ENCODE assay signal across 13 cellular contexts in the genomic region with DNA sequence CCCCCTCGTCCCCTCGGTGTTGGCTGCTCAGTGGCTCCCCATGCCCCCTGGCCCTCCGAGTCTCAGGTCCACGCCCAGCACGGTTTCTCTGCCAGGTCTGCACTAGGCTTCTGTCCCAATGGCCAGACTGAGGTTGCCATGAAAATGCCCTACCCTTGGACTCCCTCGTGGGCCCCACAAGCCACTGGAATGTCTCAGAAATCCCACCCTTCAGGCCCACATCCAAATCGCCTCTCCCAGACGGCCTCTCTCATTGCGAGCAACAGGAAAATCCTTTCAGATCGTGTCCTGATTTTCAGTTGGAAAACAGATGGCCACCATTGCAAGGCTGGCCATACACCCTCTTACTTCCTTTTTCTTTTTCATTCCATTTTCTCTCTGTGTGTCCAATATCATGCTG.
DNase-seq lines count a peak whose midpoint lies in the region; ATAC-seq and TF ChIP-seq lines count a peak whose summit lies in the region.
"Had no signal": no experiment of that assay in that cellular context is flagged by ENCODE, and none has a peak within 500 bp of the region (broad histone marks: within the 10 kb centered on the region; RNA-seq: fewer than 3 reads in every experiment).

No MANE protein-coding gene starts in this region.

- peak overlapping the region; percentile 38; the same call in 1 of the 2 replicates for H3K27ac ChIP-seq in HCT116 (ENCODE audit: low read depth, low read length)
- H3K27ac ChIP-seq in left lung: peak overlapping the region; percentile 42 to 66

- H3K27ac Mint-ChIP-seq in stimulated activated effector memory CD8-positive, alpha-beta T cell treated with anti-CD3 and anti-CD28 coated beads, Interleukin-12 subunit alpha, Interleukin-12 subunit beta, amount 100 ng/mL, for 72 hours: peak overlapping the region; percentile 8

- no peak for TF ChIP-seq RAD21 in HCT116 (IDR thresholded peaks at IDR 0.05; ENCODE audit: low read depth)

- H3K4me1 ChIP-seq in HCT116 (ENCODE audit: control insufficient read depth in 1 of 2, insufficient read depth in 2 of 2, low read length in 2 of 2) (peaks cover 92 to 99% of the 10 kb centered on the region in 2 experiments), left lung (peaks cover 53 to 86% of the 10 kb centered on the region in 2 donors)

- no peaks in the 10 kb centered on the region for H3K36me3 Mint-ChIP-seq in stimulated activated effector memory CD8-positive, alpha-beta T cell treated with anti-CD3 and anti-CD28 coated beads, Interleukin-12 subunit alpha, Interleukin-12 subunit beta, amount 100 ng/mL, for 72 hours

- in situ Hi-C loops in astrocyte of the cerebellum (cut with HindIII; ENCODE audit: low sequenced_read_pairs): loop anchor here (10.0 kb wide), 1 partner anchor 94 kb away; no protein-coding TSS in a partner anchor

- H4K20me1 ChIP-seq in HCT116 (ENCODE audit: insufficient read depth): no peaks in the 10 kb centered on the region

- no peak overlapping the region for H3K4me3 Mint-ChIP-seq in stimulated activated effector memory CD8-positive, alpha-beta T cell treated with anti-CD3 and anti-CD28 coated beads, Interleukin-12 subunit alpha, Interleukin-12 subunit beta, amount 100 ng/mL, for 72 hours

- no peak for TF ChIP-seq POLR2A in HCT116 (IDR thresholded peaks at IDR 0.05; ENCODE audit: borderline replicate concordance, extremely low read depth, insufficient read depth, insufficient read length)

- no peak for DNase-seq in HCT116 (ENCODE audit: low read depth, low spot score)
- peak; percentile 45 for DNase-seq in astrocyte of the cerebellum (ENCODE audit: low read depth)
- DNase-seq in left lung: no peak
- DNase-seq in stimulated activated effector memory CD8-positive, alpha-beta T cell treated with anti-CD3 and anti-CD28 coated beads, Interleukin-12 subunit alpha, Interleukin-12 subunit beta, amount 100 ng/mL, for 72 hours (ENCODE audit: low spot score in 2 of 2): no peak
- DNase-seq in NK-92 treated with Interleukin-12 subunit alpha and Interleukin-12 subunit beta, amount 100 ng/mL, for 24 hours (lab: John Stamatoyannopoulos, UW): no peak
- DNase-seq: activated CD4-positive, alpha-beta T cell treated with anti-CD3 and anti-CD28 coated beads, Interleukin-2, amount 50 U/mL, for 48 hours; activated naive CD4-positive, alpha-beta T cell treated with anti-CD3 and anti-CD28 coated beads, Interleukin-2, amount 50 U/mL, for 16 hours; cortex of kidney; NCI-H2227 treated with DMSO at 0.1 percent for 48 hours had no signal

- H3K4me2 ChIP-seq in HCT116 (ENCODE audit: low read length): peak overlapping the region; percentile 35; the same call in 1 of the 2 replicates

- H3K79me2 ChIP-seq in HCT116 (ENCODE audit: insufficient read depth, low read length): no peaks in the 10 kb centered on the region

- H3K27me3 ChIP-seq in HCT116 (ENCODE audit: insufficient read depth, low read length): no peaks in the 10 kb centered on the region
- H3K27me3 ChIP-seq in left lung: no peaks in the 10 kb centered on the region

- H3K4me1 Mint-ChIP-seq in stimulated activated effector memory CD8-positive, alpha-beta T cell treated with anti-CD3 and anti-CD28 coated beads, Interleukin-12 subunit alpha, Interleukin-12 subunit beta, amount 100 ng/mL, for 72 hours: peaks cover 48% of the 10 kb centered on the region

- H3K36me3 ChIP-seq in HCT116 (ENCODE audit: control insufficient read depth in 1 of 2, insufficient read depth in 2 of 2, low read length in 2 of 2) (no peaks in the 10 kb centered on the region), left lung (no peaks in the 10 kb centered on the region)
- H3K36me3 ChIP-seq: prostate gland had no signal

- H2AFZ ChIP-seq in HCT116 (ENCODE audit: low read depth, low read length, poor library complexity, severe bottlenecking): no peak overlapping the region

- TF ChIP-seq CTCF in HCT116 (IDR thresholded peaks at IDR 0.05 in 2 of 3, conservative IDR thresholded peaks at IDR 0.05 in 1 of 3; ENCODE audit: borderline replicate concordance in 1 of 3, insufficient read depth in 1 of 3, low read depth in 2 of 3, low read length in 2 of 3) (no peak), astrocyte of the cerebellum (IDR thresholded peaks at IDR 0.05; ENCODE audit: low read depth, low read length, missing control alignments) (no peak), left lung (IDR thresholded peaks at IDR 0.05) (no peak)

- no TSS peak for BruUV-seq in HCT116 (replicated peaks; lab: Mats Ljungman, UMichigan)

- no peaks in the 10 kb centered on the region for H3K9me2 ChIP-seq in HCT116 (ENCODE audit: insufficient read depth)

- CTCF ChIA-PET in HCT116 (lab: Charles Lee): no interaction called here

- H3K4me3 ChIP-seq in HCT116 (replicated peaks in 1 of 2; ENCODE audit: low read depth in 1 of 2, low read length in 2 of 2): no peak overlapping the region
- H3K4me3 ChIP-seq in astrocyte of the cerebellum (ENCODE audit: low read depth, low read length): no peak overlapping the region
- no peak overlapping the region for H3K4me3 ChIP-seq in left lung
- H3K4me3 ChIP-seq: prostate gland had no signal

- H3K9me3 Mint-ChIP-seq in stimulated activated effector memory CD8-positive, alpha-beta T cell treated with anti-CD3 and anti-CD28 coated beads, Interleukin-12 subunit alpha, Interleukin-12 subunit beta, amount 100 ng/mL, for 72 hours: no peaks in the 10 kb centered on the region

- RAD21 ChIA-PET in HCT116 (lab: Charles Lee; ENCODE audit: low non-redundant PET in 1 of 2, low total read pairs in 2 of 2, uncharacterized antibody in 2 of 2, unreplicated experiment in 2 of 2): no interaction called here

- POLR2A ChIA-PET in HCT116 (lab: Charles Lee): no interaction called here

- intact Hi-C loops in HCT116 (cut with micrococcal nuclease): no loop called here
- intact Hi-C loops in left lung (cut with DNase I): no loop called here

- no peaks in the 10 kb centered on the region for H3K9me3 ChIP-seq in HCT116 (ENCODE audit: control insufficient read depth in 1 of 2, insufficient read depth in 1 of 2, low read depth in 1 of 2, low read length in 2 of 2)
- H3K9me3 ChIP-seq in left lung: no peaks in the 10 kb centered on the region
- H3K9me3 ChIP-seq: prostate gland had no signal

- no peak overlapping the region for H3K9ac ChIP-seq in HCT116 (ENCODE audit: low read length)

- ATAC-seq in HCT116: no peak
- ATAC-seq in left lung: no peak
- ATAC-seq in stimulated activated effector memory CD8-positive, alpha-beta T cell treated with anti-CD3 and anti-CD28 coated beads, Interleukin-12 subunit alpha, Interleukin-12 subunit beta, amount 100 ng/mL, for 72 hours: no peak
- no peak for ATAC-seq in HG02678 (IDR thresholded peaks at IDR 0.05; ENCODE audit: unreplicated experiment)
- no peak for ATAC-seq in GM18867 (IDR thresholded peaks at IDR 0.05; ENCODE audit: unreplicated experiment)
- ATAC-seq in GM18517 (IDR thresholded peaks at IDR 0.05; ENCODE audit: unreplicated experiment): no peak

TF ChIP-seq in HCT116, 20 proteins besides CTCF, POLR2A, EP300 and RAD21:
- TF ChIP-seq EGR1 (IDR thresholded peaks at IDR 0.05; ENCODE audit: low read depth) (no peak), CBX3 (IDR thresholded peaks at IDR 0.05; ENCODE audit: low read depth) (no peak), EZH2phosphoT487 (IDR thresholded peaks at IDR 0.05; ENCODE audit: borderline replicate concordance) (no peak), JUND (IDR thresholded peaks at IDR 0.05) (no peak), ZFX (IDR thresholded peaks at IDR 0.05) (no peak), SP1 (IDR thresholded peaks at IDR 0.05; ENCODE audit: low read depth) (no peak), EZH2 (IDR thresholded peaks at IDR 0.05) (no peak), SRF (IDR thresholded peaks at IDR 0.05; ENCODE audit: low read depth) (no peak), ELF1 (IDR thresholded peaks at IDR 0.05; ENCODE audit: borderline replicate concordance, low read depth) (no peak), CEBPB (IDR thresholded peaks at IDR 0.05; ENCODE audit: low read depth) (no peak), ZNF274 (IDR thresholded peaks at IDR 0.05; ENCODE audit: low read depth, low read length) (no peak), YY1 (IDR thresholded peaks at IDR 0.05; ENCODE audit: extremely low read depth, insufficient replicate concordance, low read depth, low read length) (no peak), FOSL1 (IDR thresholded peaks at IDR 0.05; ENCODE audit: low read depth) (no peak)
- TF ChIP-seq, protein P1, sequence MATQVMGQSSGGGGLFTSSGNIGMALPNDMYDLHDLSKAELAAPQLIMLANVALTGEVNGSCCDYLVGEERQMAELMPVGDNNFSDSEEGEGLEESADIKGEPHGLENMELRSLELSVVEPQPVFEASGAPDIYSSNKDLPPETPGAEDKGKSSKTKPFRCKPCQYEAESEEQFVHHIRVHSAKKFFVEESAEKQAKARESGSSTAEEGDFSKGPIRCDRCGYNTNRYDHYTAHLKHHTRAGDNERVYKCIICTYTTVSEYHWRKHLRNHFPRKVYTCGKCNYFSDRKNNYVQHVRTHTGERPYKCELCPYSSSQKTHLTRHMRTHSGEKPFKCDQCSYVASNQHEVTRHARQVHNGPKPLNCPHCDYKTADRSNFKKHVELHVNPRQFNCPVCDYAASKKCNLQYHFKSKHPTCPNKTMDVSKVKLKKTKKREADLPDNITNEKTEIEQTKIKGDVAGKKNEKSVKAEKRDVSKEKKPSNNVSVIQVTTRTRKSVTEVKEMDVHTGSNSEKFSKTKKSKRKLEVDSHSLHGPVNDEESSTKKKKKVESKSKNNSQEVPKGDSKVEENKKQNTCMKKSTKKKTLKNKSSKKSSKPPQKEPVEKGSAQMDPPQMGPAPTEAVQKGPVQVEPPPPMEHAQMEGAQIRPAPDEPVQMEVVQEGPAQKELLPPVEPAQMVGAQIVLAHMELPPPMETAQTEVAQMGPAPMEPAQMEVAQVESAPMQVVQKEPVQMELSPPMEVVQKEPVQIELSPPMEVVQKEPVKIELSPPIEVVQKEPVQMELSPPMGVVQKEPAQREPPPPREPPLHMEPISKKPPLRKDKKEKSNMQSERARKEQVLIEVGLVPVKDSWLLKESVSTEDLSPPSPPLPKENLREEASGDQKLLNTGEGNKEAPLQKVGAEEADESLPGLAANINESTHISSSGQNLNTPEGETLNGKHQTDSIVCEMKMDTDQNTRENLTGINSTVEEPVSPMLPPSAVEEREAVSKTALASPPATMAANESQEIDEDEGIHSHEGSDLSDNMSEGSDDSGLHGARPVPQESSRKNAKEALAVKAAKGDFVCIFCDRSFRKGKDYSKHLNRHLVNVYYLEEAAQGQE (IDR thresholded peaks at IDR 0.05; ENCODE audit: low read depth): no peak
- TF ChIP-seq, protein P2, sequence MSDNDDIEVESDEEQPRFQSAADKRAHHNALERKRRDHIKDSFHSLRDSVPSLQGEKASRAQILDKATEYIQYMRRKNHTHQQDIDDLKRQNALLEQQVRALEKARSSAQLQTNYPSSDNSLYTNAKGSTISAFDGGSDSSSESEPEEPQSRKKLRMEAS (IDR thresholded peaks at IDR 0.05): no peak
- TF ChIP-seq, protein P3, sequence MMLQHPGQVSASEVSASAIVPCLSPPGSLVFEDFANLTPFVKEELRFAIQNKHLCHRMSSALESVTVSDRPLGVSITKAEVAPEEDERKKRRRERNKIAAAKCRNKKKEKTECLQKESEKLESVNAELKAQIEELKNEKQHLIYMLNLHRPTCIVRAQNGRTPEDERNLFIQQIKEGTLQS (IDR thresholded peaks at IDR 0.05): no peak
